Comparison of ENCODE assay signal across 29 cellular contexts in genomic region chr5:580436-580835, GRCh38. TPM values are rescaled to one million over a fixed set of nuclear protein-coding genes. Genes with fewer than 3 reads are reported as not detected.
DNase-seq lines count a peak whose midpoint lies in the region; ATAC-seq, FAIRE-seq and TF ChIP-seq lines count a peak whose summit lies in the region.
"Had no signal": no experiment of that assay in that cellular context is flagged by ENCODE, and none has a peak within 500 bp of the region (broad histone marks: within the 10 kb centered on the region; RNA-seq: fewer than 3 reads in every experiment).

No MANE protein-coding gene starts in this region.

- TF ChIP-seq CTCF in stomach (IDR thresholded peaks at IDR 0.05) = no peak

- WGBS in stomach, 5 donors = 57 to 73% (median 62%) methylated on average over 11 of the region's 11 CpGs

- no peaks in the 10 kb centered on the region for H3K4me1 ChIP-seq in stomach
- H3K4me1 ChIP-seq: Caco-2 had no signal

- peaks cover 0 to 22% (median 20%) of the 10 kb centered on the region in 4 donors for H3K9me3 ChIP-seq in stomach

- no peak for FAIRE-seq in GM12892 (lab: Jason Lieb, UNC)
- FAIRE-seq: GM12878, H1 had no signal

- ATAC-seq in left cardiac atrium (no peak), HG03571 (IDR thresholded peaks at IDR 0.05; ENCODE audit: unreplicated experiment) (no peak)
- ATAC-seq: GM12878, HCT116 had no signal

- peaks cover 0 to 73% (median 11%) of the 10 kb centered on the region in 3 donors for H3K27me3 ChIP-seq in stomach

- H3K4me3 ChIP-seq in stomach = no peak overlapping the region
- H3K4me3 ChIP-seq: GM12878, PC-9 had no signal

- H3K36me3 ChIP-seq in stomach = no peaks in the 10 kb centered on the region

- no peak for TF ChIP-seq POLR2A in stomach (IDR thresholded peaks at IDR 0.05)
- TF ChIP-seq POLR2A in GM12892 (IDR thresholded peaks at IDR 0.05; ENCODE audit: low read depth, low read length) = no peak

- peak; percentile 53 for DNase-seq in cardiac septum (ENCODE audit: low spot score)
- no peak for DNase-seq in left cardiac atrium
- DNase-seq in islet precursor cell = peak; percentile 32
- peak; percentile 17 for DNase-seq in stomach
- no peak for DNase-seq in GM12892 (ENCODE audit: insufficient read length)
- no peak for DNase-seq in activated T-cell treated with anti-CD3 and anti-CD28 coated beads, Interleukin-2, amount 50 U/mL, for 48 hours
- DNase-seq: C1 segment of cervical spinal cord; Caco-2; CD4-positive, alpha-beta memory T cell; DMS79; EL; GDM1; IMR-90; KG1; MM.1S; NCI-H1092; NCI-H1417 treated with DMSO at 0.1 percent for 48 hours; NCI-H1694 treated with DMSO at 0.1 percent for 48 hours; NCI-H2171; NCI-H226; NCI-H524 treated with DMSO at 0.1 percent for 48 hours; NCI-H774; PC-9; SHP77 had no signal

- TF ChIP-seq EP300 in stomach (IDR thresholded peaks at IDR 0.05) = no peak

- intact Hi-C loops in cardiac septum (cut with DNase I) (no loop called here), left cardiac atrium (cut with DNase I) (no loop called here), stomach (cut with DNase I; ENCODE audit: low total_unique reads) (no loop called here)

- H3K27ac ChIP-seq in stomach = no peak overlapping the region
- H3K27ac ChIP-seq: PC-9, RWPE1 had no signal

RNA-seq across cellular contexts. Expression of gene CEP72, which starts 31.7 kb away (rescaled TPM):
- total RNA-seq in cardiac septum (0.86 TPM), left cardiac atrium (1 to 10 TPM; 1.4 to 2.5 TPM), stomach (10 to 100 TPM in 1 of 5 donors, 1 to 10 TPM in 3, under 1 TPM in 1; 0.14 to 11.1 (median 2.2) TPM)
- 1 to 10 TPM in 2 of 3 donors, under 1 TPM in 1; 0.46 to 3.6 (median 2.1) TPM for polyA plus RNA-seq in stomach
- 7.8 TPM for polyA plus RNA-seq in GM12892 (2012; ENCODE audit: missing spikeins)

RNA-seq across cellular contexts. Expression of gene SLC9A3, which starts 56.2 kb away (rescaled TPM):
- total RNA-seq in cardiac septum (1.0 TPM), left cardiac atrium (under 1 TPM; 0.77 to 0.99 TPM), stomach (100 to 1,000 TPM in 2 of 5 donors, 10 to 100 TPM in 2, 1 to 10 TPM in 1; 7.8 to 142 (median 68.0) TPM)
- polyA plus RNA-seq in stomach = 10 to 100 TPM in 1 of 3 donors, 1 to 10 TPM in 2; 2.7 to 15.7 (median 5.9) TPM
- polyA plus RNA-seq in GM12892 (2012; ENCODE audit: missing spikeins) = 1.3 TPM

Comparison
In these comparisons a context has a peak if more than half of its experiments do, and no peak if none do; other contexts are left out.
1. DNase-seq: peak in cardiac septum (single experiment), islet precursor cell (single experiment) and stomach (single experiment); none in left cardiac atrium (single experiment), GM12892 (single experiment) and activated T-cell treated with anti-CD3 and anti-CD28 coated beads, Interleukin-2, amount 50 U/mL, for 48 hours (0 of 2).